ENCODE assay signal across 8 cellular contexts in the genomic region with DNA sequence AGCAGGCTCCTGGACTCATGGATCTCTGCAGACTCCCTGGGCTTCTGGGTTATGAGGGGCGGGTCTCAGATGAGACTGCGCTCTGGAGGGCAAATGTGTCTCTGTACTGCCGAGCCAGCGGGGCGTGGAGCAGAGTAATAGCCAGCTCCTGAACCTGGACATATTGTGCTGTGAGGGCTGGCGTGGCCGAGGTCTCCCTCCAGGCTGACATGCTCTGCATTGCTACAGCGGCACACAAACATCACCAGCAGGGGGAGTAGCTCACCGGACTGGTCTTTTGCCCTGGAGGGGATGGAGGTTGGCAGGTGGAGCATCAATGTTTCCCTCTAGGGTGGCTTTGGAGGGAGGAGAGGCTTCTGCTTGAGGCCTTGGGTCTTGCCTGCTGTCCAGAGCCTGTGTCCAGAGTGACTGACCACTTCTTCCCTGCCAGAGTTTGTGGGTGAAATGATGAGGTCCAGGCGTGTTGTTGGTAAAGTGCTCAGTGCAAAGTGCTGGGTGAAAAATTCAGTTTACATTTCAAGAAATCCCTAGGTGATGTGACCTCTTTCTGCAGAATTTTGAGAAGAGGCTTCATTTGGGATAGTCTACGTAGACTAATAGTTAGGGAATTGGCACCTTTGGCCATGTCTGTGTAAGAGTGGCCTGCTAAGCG. TPM values are rescaled to one million over a fixed set of nuclear protein-coding genes. Genes with fewer than 3 reads are reported as not detected.
A peak's percentile ranks its signal among the peaks of the same experiment; 100 is the strongest.
DNase-seq lines count a peak whose midpoint lies in the region; ATAC-seq, FAIRE-seq and TF ChIP-seq lines count a peak whose summit lies in the region.

No MANE protein-coding gene starts in this region.

- CTCF ChIA-PET in GM10248 (lab: Yijun Ruan, JAX), result interaction anchor here (0.6 to 19.3 kb wide), 37 partner anchors 9 to 1340 kb away, joined by 3 to 298 read pairs (median 4); a partner anchor contains a TSS

- H3K27ac ChIP-seq in keratinocyte (ENCODE audit: control insufficient read depth, insufficient read depth, low read length), result no peak overlapping the region

- H3K27ac Mint-ChIP-seq in activated naive CD8-positive, alpha-beta T cell treated with anti-CD3 and anti-CD28 coated beads, Interleukin-2, amount 50 U/mL, for 24 hours, result no peak overlapping the region

- H3K27me3 ChIP-seq in keratinocyte (ENCODE audit: control insufficient read depth, extremely low read depth, insufficient read depth, low read length), result peaks cover 26% of the 10 kb centered on the region

- peaks cover 15% of the 10 kb centered on the region for H3K27me3 Mint-ChIP-seq in activated naive CD8-positive, alpha-beta T cell treated with anti-CD3 and anti-CD28 coated beads, Interleukin-2, amount 50 U/mL, for 24 hours

- TF ChIP-seq CTCF in GM10248 (IDR thresholded peaks at IDR 0.05; ENCODE audit: control extremely low read depth, extremely low read depth, low read depth, missing control alignments) (peak; percentile 83), keratinocyte (optimal IDR thresholded peaks at IDR 0.05 in 1 of 3, IDR thresholded peaks at IDR 0.05 in 1 of 3, conservative IDR thresholded peaks at IDR 0.05 in 1 of 3; ENCODE audit: extremely low read depth in 1 of 3, insufficient read depth in 2 of 3, low read length in 3 of 3) (peak; percentile 83 to 94 (median 89))

- no peaks in the 10 kb centered on the region for H3K9me3 Mint-ChIP-seq in activated naive CD8-positive, alpha-beta T cell treated with anti-CD3 and anti-CD28 coated beads, Interleukin-2, amount 50 U/mL, for 24 hours

- DNase-seq in GM10248 (ENCODE audit: extremely low spot score) (peak; percentile 76), T follicular helper cell (ENCODE audit: low read depth) (peak; percentile 47), keratinocyte (ENCODE audit: low read depth, low spot score) (no peak), GM19240 (ENCODE audit: insufficient read length, low spot score) (no peak)
- peak; percentile 70 for DNase-seq in activated naive CD8-positive, alpha-beta T cell treated with anti-CD3 and anti-CD28 coated beads, Interleukin-2, amount 50 U/mL, for 24 hours
- DNase-seq in stimulated activated CD8-positive, alpha-beta memory T cell treated with anti-CD3 and anti-CD28 coated beads, Interleukin-2, amount 100 ng/mL, for 48 hours (ENCODE audit: low read depth in 2 of 2), result peak; percentile 47 to 58

- H3K36me3 Mint-ChIP-seq in activated naive CD8-positive, alpha-beta T cell treated with anti-CD3 and anti-CD28 coated beads, Interleukin-2, amount 50 U/mL, for 24 hours (ENCODE audit: low read depth), result no peaks in the 10 kb centered on the region

- no peaks in the 10 kb centered on the region for H3K79me2 ChIP-seq in keratinocyte (ENCODE audit: control insufficient read depth, insufficient read depth, low read length)

- no peaks in the 10 kb centered on the region for H3K4me1 Mint-ChIP-seq in activated naive CD8-positive, alpha-beta T cell treated with anti-CD3 and anti-CD28 coated beads, Interleukin-2, amount 50 U/mL, for 24 hours

- H3K9me3 ChIP-seq in keratinocyte (ENCODE audit: control insufficient read depth, low read depth, low read length), result no peaks in the 10 kb centered on the region

- POLR2A ChIA-PET in GM10248 (lab: Yijun Ruan, JAX), result no interaction called here

- H3K9me1 ChIP-seq in keratinocyte (ENCODE audit: control insufficient read depth, extremely low read depth, insufficient read depth, low read length), result no peaks in the 10 kb centered on the region

- H3K36me3 ChIP-seq in keratinocyte (ENCODE audit: control insufficient read depth in 2 of 2, extremely low read depth in 1 of 2, insufficient read depth in 2 of 2, low read length in 2 of 2), result no peaks in the 10 kb centered on the region

- no peak overlapping the region for H3K4me3 Mint-ChIP-seq in activated naive CD8-positive, alpha-beta T cell treated with anti-CD3 and anti-CD28 coated beads, Interleukin-2, amount 50 U/mL, for 24 hours

- ATAC-seq in activated naive CD8-positive, alpha-beta T cell treated with anti-CD3 and anti-CD28 coated beads, Interleukin-2, amount 50 U/mL, for 24 hours, result peak; percentile 71
- no peak for ATAC-seq in HG02571 (IDR thresholded peaks at IDR 0.05; ENCODE audit: unreplicated experiment)

- no peaks in the 10 kb centered on the region for H3K4me1 ChIP-seq in keratinocyte (ENCODE audit: control insufficient read depth, extremely low read depth, insufficient read depth, low read length)

- H2AFZ ChIP-seq in keratinocyte (ENCODE audit: control insufficient read depth, low read length), result no peak overlapping the region

- TF ChIP-seq RAD21 in Ishikawa (IDR thresholded peaks at IDR 0.05; ENCODE audit: low read depth), result peak; percentile 60

- no peak overlapping the region for H3K9ac ChIP-seq in keratinocyte (ENCODE audit: control insufficient read depth, extremely low read depth, insufficient read depth, low read length)

- H3K4me3 ChIP-seq in keratinocyte (ENCODE audit: control insufficient read depth in 2 of 3, extremely low read depth in 1 of 3, insufficient read depth in 2 of 3, low read depth in 1 of 3, low read length in 3 of 3), result no peak overlapping the region

- no peaks in the 10 kb centered on the region for H4K20me1 ChIP-seq in keratinocyte (ENCODE audit: control insufficient read depth, extremely low read depth, insufficient read depth, low read length)

- no peak for TF ChIP-seq EP300 in Ishikawa (IDR thresholded peaks at IDR 0.05; ENCODE audit: borderline replicate concordance)

- H3K4me2 ChIP-seq in keratinocyte (ENCODE audit: control insufficient read depth, extremely low read depth, insufficient read depth, low read depth, low read length), result no peak overlapping the region

- peak; percentile 29 for FAIRE-seq in keratinocyte (lab: Jason Lieb, UNC)

- dilution Hi-C loops in keratinocyte (cut with MboI; ENCODE audit: extremely low pct_ligation_motif_present, low sequenced_read_pairs), result no loop called here

TF ChIP-seq in Ishikawa, 13 proteins besides CTCF, POLR2A, EP300 and RAD21:
- TF ChIP-seq, protein P1, sequence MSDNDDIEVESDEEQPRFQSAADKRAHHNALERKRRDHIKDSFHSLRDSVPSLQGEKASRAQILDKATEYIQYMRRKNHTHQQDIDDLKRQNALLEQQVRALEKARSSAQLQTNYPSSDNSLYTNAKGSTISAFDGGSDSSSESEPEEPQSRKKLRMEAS (IDR thresholded peaks at IDR 0.05), result peak; percentile 27; the same call in 1 of the 2 replicates
- peak; percentile 7; the same call in 1 of the 2 replicates for TF ChIP-seq TEAD4 (IDR thresholded peaks at IDR 0.05)
- no peak for TF ChIP-seq YY1 (IDR thresholded peaks at IDR 0.05; ENCODE audit: low read depth)

RNA-seq across cellular contexts. Expression of a gene that starts 10.9 kb away (rescaled TPM):
- polyA plus RNA-seq in keratinocyte, result 0.05 to 0.27 TPM in 2 of 3 replicates, not detected in the other
- 0.84 TPM for polyA plus RNA-seq in keratinocyte (2011; ENCODE audit: low read depth)
- not detected in 2 replicates for polyA plus RNA-seq in keratinocyte (2011; cell fraction: cytosol; rRNA removed)
- not detected in 2 replicates for polyA plus RNA-seq in keratinocyte (2011; cell fraction: nucleus; rRNA removed)
- 2.9 TPM in 1 of 2 replicates, not detected in the other for polyA plus RNA-seq in keratinocyte (2012; ENCODE audit: low replicate concordance)
- not detected in 3 replicates for polyA minus RNA-seq in keratinocyte
- not detected for polyA minus RNA-seq in keratinocyte (2011; cell fraction: cytosol; rRNA and poly(A)+ RNA removed)
- polyA minus RNA-seq in keratinocyte (2011; cell fraction: nucleus; rRNA and poly(A)+ RNA removed), result not detected in 2 replicates

Comparison
In these comparisons a context has a peak if more than half of its experiments do, and no peak if none do; other contexts are left out.
1. DNase-seq: peak in GM10248 (single experiment), T follicular helper cell (single experiment), activated naive CD8-positive, alpha-beta T cell treated with anti-CD3 and anti-CD28 coated beads, Interleukin-2, amount 50 U/mL, for 24 hours (single experiment) and stimulated activated CD8-positive, alpha-beta memory T cell treated with anti-CD3 and anti-CD28 coated beads, Interleukin-2, amount 100 ng/mL, for 48 hours (2 of 2); none in keratinocyte (single experiment) and GM19240 (single experiment).